In genomic region chr15:42735382-42736165, GRCh38 we compare ENCODE assay signal across 8 cellular contexts. TPM values are rescaled to one million over a fixed set of nuclear protein-coding genes. Genes with fewer than 3 reads are reported as not detected.
DNase-seq lines count a peak whose midpoint lies in the region; ATAC-seq and TF ChIP-seq lines count a peak whose summit lies in the region.

No MANE protein-coding gene starts in this region.

- H3K27ac Mint-ChIP-seq in mesothelial cell of epicardium = peak overlapping the region; percentile 39

- no peak for DNase-seq in heart right ventricle
- DNase-seq in left ventricle myocardium superior = no peak
- DNase-seq in breast epithelium (ENCODE audit: low spot score in 2 of 2) = no peak
- no peak for DNase-seq in mesothelial cell of epicardium (ENCODE audit: low spot score in 2 of 2, unreplicated experiment in 2 of 2)
- DNase-seq in vagina (ENCODE audit: extremely low spot score in 2 of 2) = peak in 1 of 2 donors; percentile 87
- DNase-seq in NCI-H526 treated with DMSO at 0.1 percent for 48 hours (lab: John Stamatoyannopoulos, UW) = no peak
- DNase-seq in NCI-H1694 treated with DMSO at 0.1 percent for 48 hours (lab: John Stamatoyannopoulos, UW) = no peak
- no peak for DNase-seq in NCI-H524 treated with DMSO at 0.1 percent for 48 hours (lab: John Stamatoyannopoulos, UW)

- TF ChIP-seq CTCF in heart right ventricle (IDR thresholded peaks at IDR 0.05) (no peak), breast epithelium (IDR thresholded peaks at IDR 0.05) (no peak), mesothelial cell of epicardium (IDR thresholded peaks at IDR 0.05; ENCODE audit: unreplicated experiment) (no peak), vagina (IDR thresholded peaks at IDR 0.05) (no peak)

- H3K27me3 ChIP-seq in heart right ventricle = no peaks in the 10 kb centered on the region
- no peaks in the 10 kb centered on the region for H3K27me3 ChIP-seq in breast epithelium
- H3K27me3 ChIP-seq in vagina = no peaks in the 10 kb centered on the region

- H3K27ac ChIP-seq in heart right ventricle = peak overlapping the region in 2 of 10 donors; percentile 89 to 92
- no peak overlapping the region for H3K27ac ChIP-seq in breast epithelium
- peak overlapping the region; percentile 83 for H3K27ac ChIP-seq in vagina

- intact Hi-C loops in heart right ventricle (cut with DNase I) = loop anchor here in 4 of 10 donors (10.0 kb wide), 1 partner anchor 189 kb away; the partner anchor contains the start of gene TTBK2 (in 4 of the 4)
- intact Hi-C loops in left ventricle myocardium superior (cut with micrococcal nuclease) = no loop called here
- intact Hi-C loops in breast epithelium (cut with DNase I; ENCODE audit: low total_unique reads) = no loop called here
- intact Hi-C loops in vagina (cut with DNase I) = no loop called here

- peaks cover 15% of the 10 kb centered on the region for H3K4me1 Mint-ChIP-seq in mesothelial cell of epicardium

- H3K36me3 ChIP-seq in heart right ventricle = peaks cover 0 to 50% (median 34%) of the 10 kb centered on the region in 9 donors
- H3K36me3 ChIP-seq in breast epithelium = no peaks in the 10 kb centered on the region
- H3K36me3 ChIP-seq in vagina = peaks cover 0 to 42% of the 10 kb centered on the region in 2 donors

- WGBS in heart right ventricle, 2 donors = 84% methylated on average over 19 of the region's 19 CpGs

- peaks cover 22% of the 10 kb centered on the region for H3K36me3 Mint-ChIP-seq in mesothelial cell of epicardium

- no peaks in the 10 kb centered on the region for H3K9me3 Mint-ChIP-seq in mesothelial cell of epicardium

- H3K4me3 ChIP-seq in heart right ventricle = peak overlapping the region; percentile 71 to 98 (median 91)
- H3K4me3 ChIP-seq in breast epithelium = peak overlapping the region; percentile 85 to 99 (median 85)
- peak overlapping the region; percentile 76 to 83 for H3K4me3 ChIP-seq in vagina

- TF ChIP-seq POLR2A in breast epithelium (IDR thresholded peaks at IDR 0.05) = no peak
- TF ChIP-seq POLR2A in vagina (IDR thresholded peaks at IDR 0.05) = no peak

- H3K27me3 Mint-ChIP-seq in mesothelial cell of epicardium (ENCODE audit: low read depth) = no peaks in the 10 kb centered on the region

- peak overlapping the region; percentile 76 for H3K4me3 Mint-ChIP-seq in mesothelial cell of epicardium

- no peaks in the 10 kb centered on the region for H3K9me3 ChIP-seq in heart right ventricle
- H3K9me3 ChIP-seq in breast epithelium = no peaks in the 10 kb centered on the region
- H3K9me3 ChIP-seq in vagina = no peaks in the 10 kb centered on the region

- no peak for ATAC-seq in heart right ventricle
- no peak for ATAC-seq in left ventricle myocardium superior

- peaks cover 4 to 25% (median 19%) of the 10 kb centered on the region in 9 donors for H3K4me1 ChIP-seq in heart right ventricle
- peaks cover 0 to 6% of the 10 kb centered on the region in 2 donors for H3K4me1 ChIP-seq in breast epithelium
- peaks cover 22% of the 10 kb centered on the region for H3K4me1 ChIP-seq in vagina

RNA-seq across cellular contexts. Expression of gene CDAN1, which starts 1.4 kb away (rescaled TPM):
- total RNA-seq in heart right ventricle (1 to 10 TPM; 4.4 to 9.0 (median 6.8) TPM), left ventricle myocardium superior (4.8 TPM), breast epithelium (10 to 100 TPM in 2 of 3 donors, 1 to 10 TPM in 1; 8.8 to 15.2 (median 14.7) TPM), mesothelial cell of epicardium (32.8 to 39.6 TPM (median 36.8 TPM) in 3 replicates), vagina (10.3 TPM)
- 10 to 100 TPM in 1 of 2 donors, 1 to 10 TPM in 1; 4.9 to 13.8 TPM for polyA plus RNA-seq in heart right ventricle
